In the genomic region with DNA sequence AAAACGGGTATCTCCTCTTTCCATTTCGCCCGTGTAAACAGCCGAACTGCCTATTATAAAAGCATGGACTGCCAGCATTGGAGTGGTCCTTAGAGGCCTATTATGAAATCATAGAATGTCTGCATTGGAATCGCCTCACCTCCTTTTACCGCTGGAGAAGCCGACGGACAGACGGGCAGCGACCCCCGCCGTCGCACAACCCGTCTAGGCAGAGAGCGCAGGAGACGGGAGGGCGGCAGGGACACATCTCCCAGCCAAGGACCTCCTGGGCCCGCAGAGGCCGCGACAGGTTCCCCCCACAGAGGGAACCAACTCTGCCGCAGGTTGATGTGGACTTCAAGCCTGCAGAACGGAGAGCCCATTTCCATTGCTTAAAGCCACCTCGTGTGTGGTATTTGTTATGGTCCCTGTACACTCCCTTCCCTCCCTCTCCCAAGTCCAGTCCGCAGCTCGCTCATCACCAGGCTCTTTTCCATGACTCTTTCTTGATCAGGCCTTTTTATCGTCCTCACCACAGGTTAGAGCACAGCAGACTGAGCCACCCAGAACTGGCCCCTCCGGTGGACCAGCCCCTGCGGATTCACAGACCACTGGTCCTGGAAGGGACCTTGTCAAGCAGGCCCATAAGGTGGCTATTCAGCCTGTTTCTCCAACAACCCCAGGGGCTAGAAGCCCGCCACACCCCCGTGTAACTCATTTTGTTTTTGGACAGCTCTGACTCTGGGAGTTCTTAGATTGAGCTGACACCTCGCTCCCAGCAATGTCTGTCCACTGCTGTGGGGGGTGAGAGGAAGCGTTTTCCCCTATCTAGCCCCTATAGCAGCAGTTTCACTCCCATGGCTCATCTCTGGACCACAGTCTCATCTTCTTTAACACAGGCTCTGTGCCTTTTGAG, we compare ENCODE assay signal across 8 cellular contexts. TPM values are rescaled to one million over a fixed set of nuclear protein-coding genes. Genes with fewer than 3 reads are reported as not detected.
DNase-seq lines count a peak whose midpoint lies in the region; ATAC-seq lines count a peak whose summit lies in the region.

No MANE protein-coding gene starts in this region.

- H3K27me3 ChIP-seq in mucosa of rectum (ENCODE audit: control insufficient read depth in 2 of 2, insufficient read depth in 2 of 2, low read length in 2 of 2) = no peaks in the 10 kb centered on the region

- DNase-seq in NCI-H82 (lab: John Stamatoyannopoulos, UW) (peak; percentile 69), NCI-H82 treated with DMSO at 0.1 percent for 48 hours (lab: John Stamatoyannopoulos, UW; ENCODE audit: unreplicated experiment) (no peak), NCI-H526 treated with DMSO at 0.1 percent for 48 hours (lab: John Stamatoyannopoulos, UW) (peak; percentile 67), dermis microvascular lymphatic vessel endothelial cell (ENCODE audit: low read depth in 2 of 2) (peak; percentile 45 to 62), OCI-M2 (lab: John Stamatoyannopoulos, UW; ENCODE audit: unreplicated experiment) (no peak)

- H3K9me3 ChIP-seq in mucosa of rectum (ENCODE audit: control insufficient read depth in 2 of 2, low read length in 2 of 2) = no peaks in the 10 kb centered on the region

- peak overlapping the region; percentile 53 to 94 for H3K27ac ChIP-seq in mucosa of rectum (ENCODE audit: low read depth in 2 of 2, low read length in 2 of 2)

- no peaks in the 10 kb centered on the region for H3K36me3 ChIP-seq in mucosa of rectum (ENCODE audit: control insufficient read depth in 2 of 2, insufficient read depth in 2 of 2, low read length in 2 of 2)

- ATAC-seq in GM19463 (IDR thresholded peaks at IDR 0.05; ENCODE audit: unreplicated experiment) = no peak
- ATAC-seq in HG02798 (IDR thresholded peaks at IDR 0.05; ENCODE audit: poor library complexity, unreplicated experiment) = no peak

- peak overlapping the region; percentile 75 to 92 for H3K4me3 ChIP-seq in mucosa of rectum (ENCODE audit: low read length in 2 of 2)

- peaks cover 27 to 39% of the 10 kb centered on the region in 2 donors for H3K4me1 ChIP-seq in mucosa of rectum (ENCODE audit: control insufficient read depth in 2 of 2, insufficient read depth in 2 of 2, low read length in 2 of 2)

- H3K9ac ChIP-seq in mucosa of rectum (ENCODE audit: low read depth in 1 of 2, low read length in 2 of 2) = peak overlapping the region; percentile 61 to 80

RNA-seq across cellular contexts. Expression of gene PPP1R2, which starts 0.8 kb away (rescaled TPM):
- total RNA-seq in dermis microvascular lymphatic vessel endothelial cell = 112 and 255 TPM in 2 replicates

RNA-seq across cellular contexts. Expression of gene APOD, which starts 39.9 kb away (rescaled TPM):
- total RNA-seq in dermis microvascular lymphatic vessel endothelial cell = 12.9 and 14.5 TPM in 2 replicates

Comparison
In these comparisons a context has a peak if more than half of its experiments do, and no peak if none do; other contexts are left out.
1. DNase-seq: peak in NCI-H82 (single experiment), NCI-H526 treated with DMSO at 0.1 percent for 48 hours (single experiment) and dermis microvascular lymphatic vessel endothelial cell (2 of 2); none in NCI-H82 treated with DMSO at 0.1 percent for 48 hours (single experiment) and OCI-M2 (single experiment).